In the genomic region with DNA sequence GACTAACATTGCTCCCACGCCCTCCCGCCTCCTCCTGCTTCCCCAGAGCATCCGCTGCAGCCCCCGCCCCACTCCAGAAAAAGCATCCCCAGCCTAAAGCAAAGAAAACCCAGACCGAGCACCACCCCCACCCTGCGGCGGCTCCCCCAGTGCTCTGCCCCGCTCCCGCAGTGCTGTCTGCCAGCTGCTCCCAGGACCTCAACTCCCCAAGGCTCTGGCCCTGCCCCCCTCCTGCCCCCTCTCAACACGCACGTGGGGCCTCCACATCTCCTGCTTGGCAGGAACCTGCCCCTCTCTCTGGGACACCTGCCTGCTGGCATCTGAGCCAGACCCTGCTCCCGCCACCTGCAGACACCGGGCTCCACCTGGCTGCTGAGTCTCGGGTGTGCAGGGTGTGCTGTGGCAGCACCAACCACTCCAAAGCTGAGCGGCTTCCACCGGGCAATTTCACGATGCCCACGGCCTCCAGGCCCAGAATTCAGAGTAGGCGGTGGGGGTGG, we compare ENCODE assay signal across 8 cellular contexts.
DNase-seq lines count a peak whose midpoint lies in the region; ATAC-seq and TF ChIP-seq lines count a peak whose summit lies in the region.
"Had no signal": no experiment of that assay in that cellular context is flagged by ENCODE, and none has a peak within 500 bp of the region (broad histone marks: within the 10 kb centered on the region; RNA-seq: fewer than 3 reads in every experiment).

No MANE protein-coding gene starts in this region.

- H3K4me1 ChIP-seq in osteoblast (ENCODE audit: insufficient read depth, low read length) = no peaks in the 10 kb centered on the region

- H3K4me1 Mint-ChIP-seq in activated naive CD8-positive, alpha-beta T cell treated with anti-CD3 and anti-CD28 coated beads for 36 hours = peaks cover 15% of the 10 kb centered on the region

- WGBS in lower leg skin, 2 donors = 9 to 28% methylated on average over 9 to 16 of the region's 19 CpGs

- H2AFZ ChIP-seq in osteoblast (ENCODE audit: low read length) = no peak overlapping the region

- no peaks in the 10 kb centered on the region for H3K36me3 ChIP-seq in osteoblast (ENCODE audit: insufficient read depth, low read length)

- no peak overlapping the region for H3K4me3 Mint-ChIP-seq in activated naive CD8-positive, alpha-beta T cell treated with anti-CD3 and anti-CD28 coated beads for 36 hours

- H4K20me1 ChIP-seq in osteoblast (ENCODE audit: insufficient read depth, low read length) = no peaks in the 10 kb centered on the region

- H3K9me3 Mint-ChIP-seq in activated naive CD8-positive, alpha-beta T cell treated with anti-CD3 and anti-CD28 coated beads for 36 hours = no peaks in the 10 kb centered on the region

- intact Hi-C loops in lower leg skin (cut with DNase I; ENCODE audit: low total_unique reads) = loop anchor here (2.0 to 10.0 kb wide), 2 partner anchors 60 to 250 kb away; no protein-coding TSS in a partner anchor

- H3K4me2 ChIP-seq in osteoblast (ENCODE audit: insufficient read depth, low read length) = no peak overlapping the region

- no peaks in the 10 kb centered on the region for H3K79me2 ChIP-seq in osteoblast (ENCODE audit: insufficient read depth, low read length)

- no peaks in the 10 kb centered on the region for H3K36me3 Mint-ChIP-seq in activated naive CD8-positive, alpha-beta T cell treated with anti-CD3 and anti-CD28 coated beads for 36 hours

- TF ChIP-seq CTCF in osteoblast (IDR thresholded peaks at IDR 0.05; ENCODE audit: extremely low read depth, low read depth, low read length) (no peak), lower leg skin (IDR thresholded peaks at IDR 0.05) (no peak)

- H3K27ac ChIP-seq in osteoblast (ENCODE audit: low read depth, low read length) = no peak overlapping the region

- TF ChIP-seq POLR2A in lower leg skin (IDR thresholded peaks at IDR 0.05) = no peak

- H3K9me3 ChIP-seq in osteoblast (ENCODE audit: low read depth, low read length) = no peaks in the 10 kb centered on the region

- peaks cover 4% of the 10 kb centered on the region for H3K27me3 ChIP-seq in osteoblast (ENCODE audit: insufficient read depth, low read length)

- DNase-seq in DMS79 treated with DMSO at 0.1 percent for 48 hours (lab: John Stamatoyannopoulos, UW) (peak; percentile 61), NCI-H2171 (lab: John Stamatoyannopoulos, UW) (peak; percentile 81), osteoblast (ENCODE audit: insufficient read length, low spot score, missing footprints) (peak; percentile 92), ecto neural progenitor cell (ENCODE audit: low spot score) (no peak), lower leg skin (ENCODE audit: low spot score in 2 of 2) (no peak)
- DNase-seq in activated naive CD8-positive, alpha-beta T cell treated with anti-CD3 and anti-CD28 coated beads for 36 hours = peak; percentile 46
- DNase-seq: anterior cingulate cortex had no signal

- no peak for ATAC-seq in HG02763 (IDR thresholded peaks at IDR 0.05; ENCODE audit: unreplicated experiment)

- H3K27me3 Mint-ChIP-seq in activated naive CD8-positive, alpha-beta T cell treated with anti-CD3 and anti-CD28 coated beads for 36 hours = no peaks in the 10 kb centered on the region

- H3K4me3 ChIP-seq in osteoblast (ENCODE audit: insufficient read depth, low read length) (no peak overlapping the region), lower leg skin (ENCODE audit: low read depth, poor library complexity, severe bottlenecking) (no peak overlapping the region)

- H3K27ac Mint-ChIP-seq in activated naive CD8-positive, alpha-beta T cell treated with anti-CD3 and anti-CD28 coated beads for 36 hours = no peak overlapping the region

Comparison
In these comparisons a context has a peak if more than half of its experiments do, and no peak if none do; other contexts are left out.
1. DNase-seq: peak in DMS79 treated with DMSO at 0.1 percent for 48 hours (single experiment), NCI-H2171 (single experiment), activated naive CD8-positive, alpha-beta T cell treated with anti-CD3 and anti-CD28 coated beads for 36 hours (single experiment) and osteoblast (single experiment); none in ecto neural progenitor cell (single experiment) and lower leg skin (0 of 2).